Comparison of ENCODE assay signal across 28 cellular contexts in the genomic region with DNA sequence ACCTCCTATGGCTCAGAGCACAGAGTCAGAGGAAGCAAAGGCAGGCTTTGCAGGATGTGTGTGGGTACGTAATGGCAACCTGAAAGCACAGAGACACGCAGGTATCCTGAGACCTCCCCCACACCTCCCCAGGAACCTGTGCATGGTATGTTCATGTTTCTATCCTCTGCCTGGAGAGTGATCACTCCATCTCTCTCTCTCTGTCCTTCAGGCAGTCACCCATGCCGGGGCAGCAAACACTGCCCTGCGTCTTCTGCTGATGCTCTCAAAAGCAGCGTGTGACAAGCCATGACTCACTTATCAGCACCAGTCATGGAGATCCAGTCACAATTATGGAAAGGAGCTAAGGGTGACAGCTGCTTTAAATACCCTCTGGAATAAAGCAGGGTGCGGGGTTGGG. TPM values are rescaled to one million over a fixed set of nuclear protein-coding genes. Genes with fewer than 3 reads are reported as not detected.
DNase-seq lines count a peak whose midpoint lies in the region; ATAC-seq, FAIRE-seq and TF ChIP-seq lines count a peak whose summit lies in the region.
"Had no signal": no experiment of that assay in that cellular context is flagged by ENCODE, and none has a peak within 500 bp of the region (broad histone marks: within the 10 kb centered on the region; RNA-seq: fewer than 3 reads in every experiment).

No MANE protein-coding gene starts in this region.

- CTCF ChIA-PET in activated CD8-positive, alpha-beta memory T cell treated with anti-CD3 and anti-CD28 coated beads, Interleukin-2, amount 10 ng/mL, durations not matched to agents 7 days and 5 days (lab: Charles Lee) = interaction anchor here (1.3 kb wide), 1 partner anchor 8 kb away, joined by 4 read pairs; no protein-coding TSS in a partner anchor

- H3K9me3 Mint-ChIP-seq in activated CD8-positive, alpha-beta memory T cell treated with anti-CD3 and anti-CD28 coated beads, Interleukin-2, amount 10 ng/mL, durations not matched to agents 7 days and 5 days (ENCODE audit: low read depth) = no peaks in the 10 kb centered on the region
- H3K9me3 Mint-ChIP-seq: activated CD4-positive, alpha-beta T cell treated with anti-CD3 and anti-CD28 coated beads, Interleukin-2, amount 10 ng/mL, durations not matched to agents 24 days and 14 days; activated naive CD4-positive, alpha-beta T cell treated with anti-CD3 and anti-CD28 coated beads, Interleukin-2, amount 10 ng/mL, durations not matched to agents 7 days and 5 days; brain had no signal

- H3K36me3 Mint-ChIP-seq in activated CD8-positive, alpha-beta memory T cell treated with anti-CD3 and anti-CD28 coated beads, Interleukin-2, amount 10 ng/mL, durations not matched to agents 7 days and 5 days = no peaks in the 10 kb centered on the region
- H3K36me3 Mint-ChIP-seq: activated naive CD4-positive, alpha-beta T cell treated with anti-CD3 and anti-CD28 coated beads, Interleukin-2, amount 10 ng/mL, durations not matched to agents 7 days and 5 days; brain; CD4-positive, CD25-positive, alpha-beta regulatory T cell had no signal

- ATAC-seq in activated CD8-positive, alpha-beta memory T cell treated with anti-CD3 and anti-CD28 coated beads, Interleukin-2, amount 10 ng/mL, durations not matched to agents 7 days and 5 days = no peak
- ATAC-seq in foreskin keratinocyte = peak; percentile 13
- ATAC-seq: left colon; stimulated activated naive CD8-positive, alpha-beta T cell treated with anti-CD3 and anti-CD28 coated beads, Interleukin-15, amount 100 ng/mL, for 72 hours had no signal

- H3K4me3 Mint-ChIP-seq in activated CD8-positive, alpha-beta memory T cell treated with anti-CD3 and anti-CD28 coated beads, Interleukin-2, amount 10 ng/mL, durations not matched to agents 7 days and 5 days = no peak overlapping the region
- H3K4me3 Mint-ChIP-seq: activated CD4-positive, alpha-beta T cell treated with anti-CD3 and anti-CD28 coated beads, Interleukin-2, amount 10 ng/mL, durations not matched to agents 24 days and 14 days; activated naive CD4-positive, alpha-beta T cell treated with anti-CD3 and anti-CD28 coated beads, Interleukin-2, amount 10 ng/mL, durations not matched to agents 7 days and 5 days; brain; CD4-positive, CD25-positive, alpha-beta regulatory T cell; stimulated activated naive CD8-positive, alpha-beta T cell treated with anti-CD3 and anti-CD28 coated beads, Interleukin-15, amount 100 ng/mL, for 72 hours had no signal

- peak; percentile 9 for FAIRE-seq in urothelium cell line (lab: Jason Lieb, UNC)
- FAIRE-seq: A204.1, HTR-8/SVneo, small intestine had no signal

- no peaks in the 10 kb centered on the region for H3K4me1 Mint-ChIP-seq in activated CD8-positive, alpha-beta memory T cell treated with anti-CD3 and anti-CD28 coated beads, Interleukin-2, amount 10 ng/mL, durations not matched to agents 7 days and 5 days
- H3K4me1 Mint-ChIP-seq: activated CD4-positive, alpha-beta T cell treated with anti-CD3 and anti-CD28 coated beads, Interleukin-2, amount 10 ng/mL, durations not matched to agents 24 days and 14 days had no signal

- DNase-seq in activated CD8-positive, alpha-beta memory T cell treated with anti-CD3 and anti-CD28 coated beads, Interleukin-2, amount 50 U/mL, for 48 hours = peak; percentile 39
- DNase-seq in activated CD8-positive, alpha-beta memory T cell treated with anti-CD3 and anti-CD28 coated beads, Interleukin-2, amount 10 ng/mL, durations not matched to agents 7 days and 5 days = no peak
- DNase-seq in foreskin keratinocyte = no peak
- DNase-seq in mesenteric fat pad (ENCODE audit: low spot score) = peak; percentile 41
- DNase-seq in urothelium cell line (ENCODE audit: low spot score) = no peak
- DNase-seq in NCI-H128 (lab: John Stamatoyannopoulos, UW; ENCODE audit: unreplicated experiment) = no peak
- DNase-seq in GM20000 (ENCODE audit: low spot score) = no peak
- DNase-seq in COLO829 (ENCODE audit: low spot score) = no peak
- DNase-seq: activated CD4-positive, alpha-beta T cell treated with anti-CD3 and anti-CD28 coated beads, Interleukin-2, amount 10 ng/mL, durations not matched to agents 24 days and 14 days; activated naive CD4-positive, alpha-beta T cell treated with anti-CD3 and anti-CD28 coated beads, Interleukin-2, amount 10 ng/mL, durations not matched to agents 7 days and 5 days; CD4-positive, CD25-positive, alpha-beta regulatory T cell; DMS 273 treated with DMSO at 0.1 percent for 48 hours; effector CD8-positive, alpha-beta T cell; HCEC 1CT; left colon; mesenchymal stem cell; NCI-H1436 treated with DMSO at 0.1 percent for 48 hours; NCI-H446 treated with DMSO at 0.1 percent for 48 hours; NCI-H82; SHP77 treated with DMSO at 0.1 percent for 48 hours; small intestine; stimulated activated naive CD8-positive, alpha-beta T cell treated with anti-CD3 and anti-CD28 coated beads, Interleukin-15, amount 100 ng/mL, for 72 hours; T1000; thyroid gland had no signal

- H3K4me1 ChIP-seq in foreskin keratinocyte = no peaks in the 10 kb centered on the region

- no peak overlapping the region for H3K27ac Mint-ChIP-seq in activated CD8-positive, alpha-beta memory T cell treated with anti-CD3 and anti-CD28 coated beads, Interleukin-2, amount 10 ng/mL, durations not matched to agents 7 days and 5 days
- H3K27ac Mint-ChIP-seq: activated CD4-positive, alpha-beta T cell treated with anti-CD3 and anti-CD28 coated beads, Interleukin-2, amount 10 ng/mL, durations not matched to agents 24 days and 14 days; activated naive CD4-positive, alpha-beta T cell treated with anti-CD3 and anti-CD28 coated beads, Interleukin-2, amount 10 ng/mL, durations not matched to agents 7 days and 5 days; CD4-positive, CD25-positive, alpha-beta regulatory T cell; stimulated activated naive CD8-positive, alpha-beta T cell treated with anti-CD3 and anti-CD28 coated beads, Interleukin-15, amount 100 ng/mL, for 72 hours had no signal

- no peak for TF ChIP-seq CTCF in foreskin keratinocyte (conservative IDR thresholded peaks at IDR 0.05)
- no peak for TF ChIP-seq CTCF in GM20000 (IDR thresholded peaks at IDR 0.05; ENCODE audit: extremely low read depth, missing control alignments)

- H3K27me3 ChIP-seq in foreskin keratinocyte = no peaks in the 10 kb centered on the region
- H3K27me3 ChIP-seq: thyroid gland had no signal

- H3K27ac ChIP-seq in foreskin keratinocyte = no peak overlapping the region
- H3K27ac ChIP-seq: KMS-11, thyroid gland had no signal

- H3K27me3 Mint-ChIP-seq in activated CD8-positive, alpha-beta memory T cell treated with anti-CD3 and anti-CD28 coated beads, Interleukin-2, amount 10 ng/mL, durations not matched to agents 7 days and 5 days = peaks cover 10% of the 10 kb centered on the region
- H3K27me3 Mint-ChIP-seq: stimulated activated naive CD8-positive, alpha-beta T cell treated with anti-CD3 and anti-CD28 coated beads, Interleukin-15, amount 100 ng/mL, for 72 hours had no signal

RNA-seq across cellular contexts. Expression of a gene that starts 52.7 kb away (rescaled TPM):
- total RNA-seq in activated CD8-positive, alpha-beta memory T cell treated with anti-CD3 and anti-CD28 coated beads, Interleukin-2, amount 10 ng/mL, durations not matched to agents 7 days and 5 days = 10 to 100 TPM; 25.1 to 36.7 TPM
- total RNA-seq in foreskin keratinocyte (23.4 and 27.5 TPM in 2 replicates), mesenteric fat pad (21.6 TPM)
- 29.9 and 34.2 TPM in 2 replicates for polyA plus RNA-seq in foreskin keratinocyte

Comparison
In these comparisons a context has a peak if more than half of its experiments do, and no peak if none do; other contexts are left out.
1. DNase-seq: peak in activated CD8-positive, alpha-beta memory T cell treated with anti-CD3 and anti-CD28 coated beads, Interleukin-2, amount 50 U/mL, for 48 hours (single experiment) and mesenteric fat pad (single experiment); none in activated CD8-positive, alpha-beta memory T cell treated with anti-CD3 and anti-CD28 coated beads, Interleukin-2, amount 10 ng/mL, durations not matched to agents 7 days and 5 days (single experiment), foreskin keratinocyte (0 of 2), urothelium cell line (single experiment), NCI-H128 (single experiment), GM20000 (single experiment) and COLO829 (single experiment).